In genomic region chr15:69576948-69577351, GRCh38 we compare ENCODE assay signal across 17 cellular contexts.
DNase-seq lines count a peak whose midpoint lies in the region; ATAC-seq and TF ChIP-seq lines count a peak whose summit lies in the region.
"Had no signal": no experiment of that assay in that cellular context is flagged by ENCODE, and none has a peak within 500 bp of the region (broad histone marks: within the 10 kb centered on the region; RNA-seq: fewer than 3 reads in every experiment).

No MANE protein-coding gene starts in this region.

- H3K4me3 ChIP-seq in colonic mucosa = no peak overlapping the region
- H3K4me3 ChIP-seq: esophagus squamous epithelium, lung, SJSA1 had no signal

- TF ChIP-seq CTCF in C4-2B (conservative IDR thresholded peaks at IDR 0.05) = no peak
- no peak for TF ChIP-seq CTCF in colonic mucosa (IDR thresholded peaks at IDR 0.05)

- no peaks in the 10 kb centered on the region for H3K9me3 ChIP-seq in colonic mucosa
- H3K9me3 ChIP-seq: BE2C, esophagus squamous epithelium, SJSA1 had no signal

- ATAC-seq in stimulated activated memory B cell treated with anti-CD40 and anti-IgM and Interleukin-4, amounts not matched to agents 10 μg/mL and 1 μg/mL and 100 μg/mL, for 72 hours = no peak
- no peak for ATAC-seq in GM21447 (IDR thresholded peaks at IDR 0.05; ENCODE audit: unreplicated experiment)

- peak overlapping the region in 1 of 2 donors; percentile 43 for H3K9ac ChIP-seq in colonic mucosa (ENCODE audit: low read depth in 2 of 2, low read length in 2 of 2)

- H3K4me1 Mint-ChIP-seq in stimulated activated memory B cell treated with anti-CD40 and anti-IgM and Interleukin-4, amounts not matched to agents 10 μg/mL and 1 μg/mL and 100 μg/mL, for 72 hours = peaks cover 46% of the 10 kb centered on the region

- no peak overlapping the region for H3K27ac Mint-ChIP-seq in stimulated activated memory B cell treated with anti-CD40 and anti-IgM and Interleukin-4, amounts not matched to agents 10 μg/mL and 1 μg/mL and 100 μg/mL, for 72 hours

- peaks cover 12% of the 10 kb centered on the region for H3K4me1 ChIP-seq in colonic mucosa
- H3K4me1 ChIP-seq: BE2C had no signal

- H3K27me3 ChIP-seq in colonic mucosa = no peaks in the 10 kb centered on the region
- H3K27me3 ChIP-seq: BE2C, SJSA1 had no signal

- no peaks in the 10 kb centered on the region for H3K36me3 ChIP-seq in colonic mucosa
- H3K36me3 ChIP-seq: BE2C, esophagus squamous epithelium, SJSA1 had no signal

- DNase-seq in DMS53 treated with DMSO at 0.1 percent for 48 hours (lab: John Stamatoyannopoulos, UW; ENCODE audit: unreplicated experiment) = peak; percentile 89
- DNase-seq in NCI-H748 (lab: John Stamatoyannopoulos, UW; ENCODE audit: unreplicated experiment) = peak; percentile 73
- DNase-seq in colonic mucosa = peak; percentile 63
- no peak for DNase-seq in HK-2 (ENCODE audit: unreplicated experiment)
- DNase-seq: caudate nucleus, esophagus squamous epithelium, glutamatergic neuron, GOT3, NCI-H1092 treated with DMSO at 0.1 percent for 48 hours, T-helper 9 cell had no signal

- H3K4me3 Mint-ChIP-seq in stimulated activated memory B cell treated with anti-CD40 and anti-IgM and Interleukin-4, amounts not matched to agents 10 μg/mL and 1 μg/mL and 100 μg/mL, for 72 hours = no peak overlapping the region
- H3K4me3 Mint-ChIP-seq: naive thymus-derived CD4-positive, alpha-beta T cell had no signal

- H3K27ac ChIP-seq in C4-2B = peak overlapping the region; percentile 72
- H3K27ac ChIP-seq in colonic mucosa = no peak overlapping the region
- H3K27ac ChIP-seq: esophagus squamous epithelium, SJSA1 had no signal

- H3K36me3 Mint-ChIP-seq in stimulated activated memory B cell treated with anti-CD40 and anti-IgM and Interleukin-4, amounts not matched to agents 10 μg/mL and 1 μg/mL and 100 μg/mL, for 72 hours = no peaks in the 10 kb centered on the region
- H3K36me3 Mint-ChIP-seq: naive thymus-derived CD4-positive, alpha-beta T cell had no signal

- no peaks in the 10 kb centered on the region for H3K9me3 Mint-ChIP-seq in stimulated activated memory B cell treated with anti-CD40 and anti-IgM and Interleukin-4, amounts not matched to agents 10 μg/mL and 1 μg/mL and 100 μg/mL, for 72 hours
- H3K9me3 Mint-ChIP-seq: naive thymus-derived CD4-positive, alpha-beta T cell had no signal

- intact Hi-C loops in colonic mucosa (cut with DNase I) = loop anchor here (10.0 kb wide), 1 partner anchor 908 kb away; no protein-coding TSS in a partner anchor

- H3K27me3 Mint-ChIP-seq in stimulated activated memory B cell treated with anti-CD40 and anti-IgM and Interleukin-4, amounts not matched to agents 10 μg/mL and 1 μg/mL and 100 μg/mL, for 72 hours = peaks cover 11% of the 10 kb centered on the region
